31 cellular contexts compared by ENCODE assay signal in the genomic region with DNA sequence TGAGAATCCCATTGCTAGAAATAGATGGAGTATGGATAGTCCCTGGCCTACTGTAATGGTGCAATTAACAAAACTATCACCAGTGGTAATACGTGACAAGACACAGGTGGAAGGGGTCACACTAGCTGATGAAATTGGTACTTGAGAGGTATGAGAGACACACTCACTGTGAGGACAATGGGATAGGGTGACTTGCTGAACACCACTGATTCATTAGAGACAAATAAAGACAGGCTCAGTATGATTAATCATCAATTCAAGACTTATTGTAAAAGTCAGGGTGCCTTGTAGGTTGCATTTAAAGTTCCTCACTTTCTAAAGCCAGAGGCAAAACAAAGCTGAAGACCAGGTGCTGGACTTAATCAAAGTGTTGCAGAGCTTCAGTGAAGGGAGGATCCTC.
"Had no signal": no experiment of that assay in that cellular context is flagged by ENCODE, and none has a peak within 500 bp of the region (broad histone marks: within the 10 kb centered on the region; RNA-seq: fewer than 3 reads in every experiment).

No MANE protein-coding gene starts in this region.

- H2AFZ ChIP-seq: neural progenitor cell, parathyroid adenoma had no signal

- H3K4me1 ChIP-seq: neural progenitor cell, parathyroid adenoma, psoas muscle, right lobe of liver, spleen, testis, tibial artery, transverse colon, upper lobe of right lung, uterus had no signal

- DNase-seq: natural killer cell; occipital lobe; ovary; posterior cingulate gyrus; psoas muscle; right cardiac atrium; right lobe of liver; spleen; stimulated activated CD4-positive, alpha-beta T cell treated with anti-CD3 and anti-CD28 coated beads, Interleukin-12 subunit alpha, Interleukin-12 subunit beta, amount 100 ng/mL, for 4 hours; stimulated activated CD4-positive, alpha-beta T cell treated with anti-CD3 and anti-CD28 coated beads, Interleukin-1b, Interleukin-23, amount 100 ng/mL, for 48 hours; stimulated activated CD4-positive, alpha-beta T cell treated with anti-CD3 and anti-CD28 coated beads, Interleukin-4, amount 100 ng/mL, for 1 hour; stimulated activated CD4-positive, alpha-beta T cell treated with anti-CD3 and anti-CD28 coated beads, Interleukin-4, amount 100 ng/mL, for 4 hours; stimulated activated CD8-positive, alpha-beta memory T cell treated with anti-CD3 and anti-CD28 coated beads, Interleukin-4, amount 100 ng/mL, for 48 hours; stimulated activated naive CD4-positive, alpha-beta T cell; stimulated activated naive CD8-positive, alpha-beta T cell treated with anti-CD3 and anti-CD28 coated beads, Interleukin-15, amount 100 ng/mL, for 72 hours; stimulated activated naive CD8-positive, alpha-beta T cell treated with anti-CD3 and anti-CD28 coated beads, Interleukin-15, Interleukin-2, amounts not matched to agents 100 U/mL and 50 U/mL, for 24 hours; substantia nigra; testis; tibial artery; transverse colon; upper lobe of right lung; uterus had no signal

- H3K4me3 Mint-ChIP-seq: natural killer cell; nephron; neural progenitor cell; stimulated activated memory B cell treated with anti-CD40 and anti-IgM and Interleukin-4, amounts not matched to agents 10 μg/mL and 1 μg/mL and 100 μg/mL, for 72 hours; stimulated activated naive CD8-positive, alpha-beta T cell treated with anti-CD3 and anti-CD28 coated beads, Interleukin-15, amount 100 ng/mL, for 72 hours; type B pancreatic cell had no signal

- H3K27me3 Mint-ChIP-seq: progenitor cell of endocrine pancreas; stimulated activated memory B cell treated with anti-CD40 and anti-IgM and Interleukin-4, amounts not matched to agents 10 μg/mL and 1 μg/mL and 100 μg/mL, for 72 hours; type B pancreatic cell had no signal

- H3K4me1 Mint-ChIP-seq: natural killer cell; nephron; neural progenitor cell; stimulated activated memory B cell treated with anti-CD40 and anti-IgM and Interleukin-4, amounts not matched to agents 10 μg/mL and 1 μg/mL and 100 μg/mL, for 72 hours; stimulated activated naive CD8-positive, alpha-beta T cell treated with anti-CD3 and anti-CD28 coated beads, Interleukin-15, amount 100 ng/mL, for 72 hours had no signal

- H3K4me2 ChIP-seq: neural progenitor cell, smooth muscle cell had no signal

- H3K36me3 ChIP-seq: neural progenitor cell, ovary, right lobe of liver, spleen, suprapubic skin, tibial artery, transverse colon, upper lobe of right lung, uterus had no signal

- H3K4me3 ChIP-seq: neural progenitor cell, ovary, psoas muscle, right lobe of liver, skin epidermis, smooth muscle cell, spleen, suprapubic skin, testis, tibial artery, transverse colon, upper lobe of right lung, uterus had no signal

- H3K27ac Mint-ChIP-seq: natural killer cell; nephron; neural progenitor cell; progenitor cell of endocrine pancreas; stimulated activated memory B cell treated with anti-CD40 and anti-IgM and Interleukin-4, amounts not matched to agents 10 μg/mL and 1 μg/mL and 100 μg/mL, for 72 hours; stimulated activated naive CD8-positive, alpha-beta T cell treated with anti-CD3 and anti-CD28 coated beads, Interleukin-15, amount 100 ng/mL, for 72 hours; type B pancreatic cell had no signal

- H3K9ac ChIP-seq: neural progenitor cell, parathyroid adenoma had no signal

- H3K27me3 ChIP-seq: neural progenitor cell, ovary, right lobe of liver, spleen, suprapubic skin, testis, tibial artery, transverse colon, upper lobe of right lung, uterus had no signal

- H3K36me3 Mint-ChIP-seq: natural killer cell; neural progenitor cell; stimulated activated memory B cell treated with anti-CD40 and anti-IgM and Interleukin-4, amounts not matched to agents 10 μg/mL and 1 μg/mL and 100 μg/mL, for 72 hours; type B pancreatic cell had no signal

- H3K9me3 Mint-ChIP-seq: natural killer cell; stimulated activated naive CD8-positive, alpha-beta T cell treated with anti-CD3 and anti-CD28 coated beads, Interleukin-15, amount 100 ng/mL, for 72 hours had no signal

- H3K27ac ChIP-seq: neural progenitor cell, ovary, parathyroid adenoma, psoas muscle, right lobe of liver, skin epidermis, spleen, suprapubic skin, testis, tibial artery, transverse colon, upper lobe of right lung, uterus had no signal

- H3K9me3 ChIP-seq: ovary, psoas muscle, right lobe of liver, suprapubic skin, testis, tibial artery, transverse colon, upper lobe of right lung, uterus had no signal

- H3K79me2 ChIP-seq: parathyroid adenoma had no signal
